Comparison of ENCODE assay signal across 41 cellular contexts in genomic region chr5:14309199-14309598, GRCh38.
"Had no signal": no experiment of that assay in that cellular context is flagged by ENCODE, and none has a peak within 500 bp of the region (broad histone marks: within the 10 kb centered on the region; RNA-seq: fewer than 3 reads in every experiment).

No MANE protein-coding gene starts in this region.

- H3K27ac ChIP-seq: adrenal gland, WERI-Rb-1 had no signal

- H3K4me3 ChIP-seq: adrenal gland, body of pancreas, cardiac muscle cell had no signal

- H3K27me3 ChIP-seq: adrenal gland, body of pancreas, cardiac muscle cell had no signal

- FAIRE-seq: astrocyte, bronchial epithelial cell, TTC549 had no signal

- H3K9me3 ChIP-seq: adrenal gland, body of pancreas had no signal

- H3K27ac Mint-ChIP-seq: activated CD4-positive, alpha-beta memory T cell treated with anti-CD3 and anti-CD28 coated beads for 36 hours; activated CD4-positive, alpha-beta T cell treated with anti-CD3 and anti-CD28 coated beads, Interleukin-2, amount 10 ng/mL, durations not matched to agents 24 days and 14 days; activated CD8-positive, alpha-beta T cell treated with anti-CD3 and anti-CD28 coated beads for 36 hours; activated naive CD4-positive, alpha-beta T cell treated with anti-CD3 and anti-CD28 coated beads for 36 hours; activated naive CD8-positive, alpha-beta T cell treated with anti-CD3 and anti-CD28 coated beads for 36 hours; activated T-cell treated with anti-CD3 and anti-CD28 coated beads, Interleukin-2, amount 50 U/mL, for 72 hours; activated T-helper 1 cell treated with anti-CD3 and anti-CD28 coated beads, Interleukin-12 subunit alpha, Interleukin-12 subunit beta, Interleukin-2, Interleukin-4 antibody, amounts not matched to agents 30 ng/mL and 10 ng/mL and 1 ng/mL, durations not matched to agents 14 hours and 24 hours and 36 hours; activated T-helper 17 cell treated with anti-CD3 and anti-CD28 coated beads, Interleukin-2, amount 50 U/mL, for 72 hours; T-helper 1 cell treated with Interleukin-12 subunit alpha and Interleukin-12 subunit beta and Interleukin-4 antibody, amounts not matched to agents 30 μg/mL and 1 μg/mL, for 36 hours; T-helper 2 cell treated with Interferon-gamma antibody and Interleukin-4, amounts not matched to agents 5 μg/mL and 100 μg/mL, for 36 hours; WTC11 had no signal

- H3K4me1 Mint-ChIP-seq: activated CD4-positive, alpha-beta T cell treated with anti-CD3 and anti-CD28 coated beads, Interleukin-2, amount 10 ng/mL, durations not matched to agents 24 days and 14 days; activated naive CD8-positive, alpha-beta T cell treated with anti-CD3 and anti-CD28 coated beads for 36 hours; activated T-helper 17 cell treated with anti-CD3 and anti-CD28 coated beads, Interleukin-2, amount 50 U/mL, for 72 hours; central memory CD8-positive, alpha-beta T cell had no signal

- H3K9me3 Mint-ChIP-seq: activated CD4-positive, alpha-beta memory T cell treated with anti-CD3 and anti-CD28 coated beads for 36 hours; activated CD8-positive, alpha-beta T cell treated with anti-CD3 and anti-CD28 coated beads for 36 hours; activated naive CD4-positive, alpha-beta T cell treated with anti-CD3 and anti-CD28 coated beads for 36 hours; activated T-cell treated with anti-CD3 and anti-CD28 coated beads, Interleukin-2, amount 50 U/mL, for 4 hours; activated T-helper 1 cell treated with anti-CD3 and anti-CD28 coated beads, Interleukin-12 subunit alpha, Interleukin-12 subunit beta, Interleukin-2, Interleukin-4 antibody, amounts not matched to agents 30 ng/mL and 10 ng/mL and 1 ng/mL, durations not matched to agents 14 hours and 24 hours and 36 hours; activated T-helper 17 cell treated with anti-CD3 and anti-CD28 coated beads, Interleukin-2, amount 50 U/mL, for 72 hours; T-helper 1 cell treated with Interleukin-12 subunit alpha and Interleukin-12 subunit beta and Interleukin-4 antibody, amounts not matched to agents 30 μg/mL and 1 μg/mL, for 36 hours; WTC11 had no signal

- H3K4me3 Mint-ChIP-seq: activated CD4-positive, alpha-beta memory T cell treated with anti-CD3 and anti-CD28 coated beads for 36 hours; activated CD4-positive, alpha-beta T cell treated with anti-CD3 and anti-CD28 coated beads, Interleukin-2, amount 10 ng/mL, durations not matched to agents 24 days and 14 days; activated CD8-positive, alpha-beta T cell treated with anti-CD3 and anti-CD28 coated beads for 36 hours; activated naive CD4-positive, alpha-beta T cell treated with anti-CD3 and anti-CD28 coated beads for 36 hours; activated naive CD8-positive, alpha-beta T cell treated with anti-CD3 and anti-CD28 coated beads for 36 hours; activated T-cell treated with anti-CD3 and anti-CD28 coated beads, Interleukin-2, amount 50 U/mL, for 4 hours; activated T-cell treated with anti-CD3 and anti-CD28 coated beads, Interleukin-2, amount 50 U/mL, for 72 hours; activated T-helper 1 cell treated with anti-CD3 and anti-CD28 coated beads, Interleukin-12 subunit alpha, Interleukin-12 subunit beta, Interleukin-2, Interleukin-4 antibody, amounts not matched to agents 30 ng/mL and 10 ng/mL and 1 ng/mL, durations not matched to agents 14 hours and 24 hours and 36 hours; activated T-helper 17 cell treated with anti-CD3 and anti-CD28 coated beads, Interleukin-2, amount 50 U/mL, for 72 hours; central memory CD8-positive, alpha-beta T cell; T-helper 1 cell treated with Interleukin-12 subunit alpha and Interleukin-12 subunit beta and Interleukin-4 antibody, amounts not matched to agents 30 μg/mL and 1 μg/mL, for 36 hours; T-helper 2 cell treated with Interferon-gamma antibody and Interleukin-4, amounts not matched to agents 5 μg/mL and 100 μg/mL, for 36 hours; WTC11 had no signal

- H3K27me3 Mint-ChIP-seq: activated CD4-positive, alpha-beta T cell treated with anti-CD3 and anti-CD28 coated beads, Interleukin-2, amount 10 ng/mL, durations not matched to agents 24 days and 14 days; activated CD8-positive, alpha-beta T cell treated with anti-CD3 and anti-CD28 coated beads for 36 hours; activated naive CD8-positive, alpha-beta T cell treated with anti-CD3 and anti-CD28 coated beads for 36 hours; activated T-helper 17 cell treated with anti-CD3 and anti-CD28 coated beads, Interleukin-2, amount 50 U/mL, for 72 hours had no signal

- ATAC-seq: activated CD4-positive, CD25-positive, alpha-beta regulatory T cell treated with anti-CD3 and anti-CD28 coated beads, Interleukin-2, amount 50 U/mL, for 24 hours; activated CD8-positive, alpha-beta T cell treated with anti-CD3 and anti-CD28 coated beads for 36 hours; activated naive CD4-positive, alpha-beta T cell treated with anti-CD3 and anti-CD28 coated beads, Interleukin-2, amount 50 U/mL, for 72 hours; activated T-cell treated with anti-CD3 and anti-CD28 coated beads, Interleukin-2, amount 50 U/mL, for 4 hours; activated T-cell treated with anti-CD3 and anti-CD28 coated beads, Interleukin-2, amount 50 U/mL, for 72 hours; activated T-helper 17 cell treated with anti-CD3 and anti-CD28 coated beads, Interleukin-2, amount 50 U/mL, for 72 hours; WTC11 had no signal

- DNase-seq: activated CD4-positive, alpha-beta memory T cell treated with anti-CD3 and anti-CD28 coated beads for 36 hours; activated CD4-positive, alpha-beta T cell treated with anti-CD3 and anti-CD28 coated beads for 1 hour; activated CD4-positive, alpha-beta T cell treated with anti-CD3 and anti-CD28 coated beads for 4 hours; activated CD4-positive, alpha-beta T cell treated with anti-CD3 and anti-CD28 coated beads, Interleukin-2, amount 10 ng/mL, durations not matched to agents 24 days and 14 days; activated CD4-positive, alpha-beta T cell treated with anti-CD3 and anti-CD28 coated beads, Interleukin-2, amount 50 U/mL, for 1 hour; activated CD4-positive, alpha-beta T cell treated with anti-CD3 and anti-CD28 coated beads, Interleukin-2, amount 50 U/mL, for 4 hours; activated CD4-positive, CD25-positive, alpha-beta regulatory T cell; activated CD8-positive, alpha-beta memory T cell treated with anti-CD3 and anti-CD28 coated beads, Interleukin-2, amount 50 U/mL, for 4 hours; activated CD8-positive, alpha-beta T cell treated with anti-CD3 and anti-CD28 coated beads for 36 hours; activated effector memory CD4-positive, alpha-beta T cell treated with anti-CD3 and anti-CD28 coated beads, Interleukin-2, amount 50 U/mL, for 16 hours; activated gamma-delta T cell treated with Interleukin-2 at 50 U/mL for 16 hours; activated naive CD4-positive, alpha-beta T cell; activated naive CD4-positive, alpha-beta T cell treated with anti-CD3 and anti-CD28 coated beads for 36 hours; activated naive CD4-positive, alpha-beta T cell treated with anti-CD3 and anti-CD28 coated beads, Interleukin-2, amount 50 U/mL, for 16 hours; activated naive CD8-positive, alpha-beta T cell treated with anti-CD3 and anti-CD28 coated beads for 36 hours; activated T-cell treated with anti-CD3 and anti-CD28 coated beads for 4 hours; activated T-cell treated with anti-CD3 and anti-CD28 coated beads, Interleukin-2, amount 50 U/mL, for 1 hour; activated T-cell treated with anti-CD3 and anti-CD28 coated beads, Interleukin-2, amount 50 U/mL, for 4 hours; activated T-cell treated with anti-CD3 and anti-CD28 coated beads, Interleukin-2, amount 50 U/mL, for 72 hours; adrenal gland; amniotic stem cell; aorta; cerebellar nuclear complex; SW 1271; T-helper 1 cell; T-helper 2 cell; T-helper 9 cell; WERI-Rb-1 had no signal

- H3K36me3 Mint-ChIP-seq: activated CD4-positive, alpha-beta memory T cell treated with anti-CD3 and anti-CD28 coated beads for 36 hours; activated naive CD4-positive, alpha-beta T cell treated with anti-CD3 and anti-CD28 coated beads, Interleukin-2, amount 50 U/mL, for 72 hours; activated naive CD8-positive, alpha-beta T cell treated with anti-CD3 and anti-CD28 coated beads for 36 hours had no signal
